ENCODE assay signal across 8 cellular contexts in the genomic region with DNA sequence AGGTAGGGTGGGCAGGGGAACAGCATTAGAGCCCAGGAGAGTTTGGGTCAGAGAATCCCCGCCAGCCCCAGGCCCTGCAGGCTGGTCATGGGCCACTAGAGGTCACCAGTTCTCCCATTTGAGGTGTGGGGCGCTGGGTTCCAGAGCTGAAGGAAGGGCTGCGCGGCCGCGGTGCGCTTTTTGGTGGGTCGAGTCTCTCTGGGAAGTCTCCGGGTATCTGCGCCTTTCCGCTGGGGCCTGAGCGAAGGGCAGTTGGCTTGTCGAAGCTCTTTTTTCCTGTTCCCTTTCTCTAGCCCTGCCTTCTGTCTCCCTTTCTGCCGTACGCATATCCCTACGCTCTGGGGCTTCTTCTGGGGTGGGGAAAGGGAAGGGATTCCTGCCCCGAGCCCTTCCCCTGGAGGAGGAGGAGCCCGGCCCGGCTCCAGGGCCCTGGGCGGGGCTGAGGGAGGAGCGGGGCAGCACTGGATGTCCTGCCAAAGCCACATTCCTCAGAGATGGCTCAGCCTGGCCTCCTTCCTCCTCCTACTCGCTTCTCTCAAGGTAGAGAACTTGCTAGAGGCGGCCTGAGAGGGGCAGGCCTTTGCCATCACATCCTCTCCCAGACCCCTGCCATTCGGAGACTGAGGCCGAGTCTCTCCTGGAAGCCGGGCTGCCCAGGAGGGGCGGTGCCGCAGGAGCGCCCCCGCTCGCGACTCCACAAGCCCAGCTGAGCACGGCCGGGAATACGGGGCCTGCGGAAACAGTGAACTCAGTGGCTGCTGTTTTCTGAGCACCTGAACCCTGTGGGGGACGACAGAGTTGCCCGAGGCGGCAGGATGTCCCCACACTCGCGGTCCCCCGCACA. TPM values are rescaled to one million over a fixed set of nuclear protein-coding genes. Genes with fewer than 3 reads are reported as not detected.
DNase-seq lines count a peak whose midpoint lies in the region; ATAC-seq, FAIRE-seq and TF ChIP-seq lines count a peak whose summit lies in the region.

No MANE protein-coding gene starts in this region.

- ATAC-seq in GM18868 (IDR thresholded peaks at IDR 0.05; ENCODE audit: unreplicated experiment) (peak; percentile 31), natural killer cell (peak; percentile 47 to 71 (median 55))
- peak; percentile 36 to 38 for ATAC-seq in stimulated activated naive B cell treated with anti-CD40 and anti-IgM and Interleukin-4, amounts not matched to agents 10 μg/mL and 1 μg/mL and 100 μg/mL, for 72 hours (replicated peaks)

- peak; percentile 60; the same call in 1 of the 2 replicates for TF ChIP-seq EP300 in Ishikawa (IDR thresholded peaks at IDR 0.05; ENCODE audit: borderline replicate concordance)

- CTCF ChIA-PET in AG04449 (lab: Yijun Ruan, JAX), result interaction anchor here (0.6 to 19.4 kb wide), 74 partner anchors 9 to 486 kb away, joined by 3 to 315 read pairs (median 4); partner anchors contain the start of genes ADAMTSL4, C1orf56, CTSK and CTSS

- intact Hi-C loops in natural killer cell (cut with micrococcal nuclease), result loop anchor here (1.0 to 10.0 kb wide), 7 partner anchors 60 to 596 kb away; partner anchors contain the start of genes ANP32E, CTSS, GOLPH3L and RPRD2

- DNase-seq in AG04449 (ENCODE audit: low read depth, low spot score) (peak; percentile 96), RCC 7860 (ENCODE audit: low spot score) (peak; percentile 98), fibroblast of mammary gland (ENCODE audit: low read depth) (peak; percentile 99), natural killer cell (peak; percentile 78)
- peak; percentile 72 for DNase-seq in activated T-helper 9 cell treated with anti-CD3 and anti-CD28 coated beads, Interleukin-2, amount 50 U/mL, for 16 hours (ENCODE audit: low read depth)
- DNase-seq in stimulated activated naive B cell treated with anti-CD40 and anti-IgM and Interleukin-4, amounts not matched to agents 10 μg/mL and 1 μg/mL and 100 μg/mL, for 72 hours, result peak; percentile 85

- H3K9me3 Mint-ChIP-seq in natural killer cell, result no peaks in the 10 kb centered on the region
- H3K9me3 Mint-ChIP-seq in stimulated activated naive B cell treated with anti-CD40 and anti-IgM and Interleukin-4, amounts not matched to agents 10 μg/mL and 1 μg/mL and 100 μg/mL, for 72 hours, result no peaks in the 10 kb centered on the region

- peak; percentile 80 for TF ChIP-seq RAD21 in Ishikawa (IDR thresholded peaks at IDR 0.05; ENCODE audit: low read depth)

- H3K4me1 Mint-ChIP-seq in natural killer cell, result peaks cover 57 to 68% of the 10 kb centered on the region in 2 donors
- H3K4me1 Mint-ChIP-seq in stimulated activated naive B cell treated with anti-CD40 and anti-IgM and Interleukin-4, amounts not matched to agents 10 μg/mL and 1 μg/mL and 100 μg/mL, for 72 hours, result peaks cover 38 to 65% of the 10 kb centered on the region in 2 donors

- FAIRE-seq in RCC 7860 (lab: Jason Lieb, UNC), result peak; percentile 89

- POLR2A ChIA-PET in AG04449 (lab: Yijun Ruan, JAX), result interaction anchor here (0.5 to 7.2 kb wide), 9 partner anchors 8 to 482 kb away, joined by 3 to 135 read pairs (median 3); partner anchors contain the start of gene MCL1

- H3K36me3 Mint-ChIP-seq in natural killer cell, result no peaks in the 10 kb centered on the region
- peaks cover 0 to 3% of the 10 kb centered on the region in 2 donors for H3K36me3 Mint-ChIP-seq in stimulated activated naive B cell treated with anti-CD40 and anti-IgM and Interleukin-4, amounts not matched to agents 10 μg/mL and 1 μg/mL and 100 μg/mL, for 72 hours

- peak overlapping the region; percentile 98 to 99 for H3K27ac Mint-ChIP-seq in natural killer cell
- H3K27ac Mint-ChIP-seq in stimulated activated naive B cell treated with anti-CD40 and anti-IgM and Interleukin-4, amounts not matched to agents 10 μg/mL and 1 μg/mL and 100 μg/mL, for 72 hours, result peak overlapping the region; percentile 99

- TF ChIP-seq CTCF in AG04449 (IDR thresholded peaks at IDR 0.05; ENCODE audit: insufficient read depth, low read length, missing control alignments) (peak; percentile 92), fibroblast of mammary gland (conservative IDR thresholded peaks at IDR 0.05; ENCODE audit: control insufficient read depth, insufficient read depth, low read depth, low read length) (peak; percentile 76), natural killer cell (IDR thresholded peaks at IDR 0.05) (peak; percentile 82)

- peak overlapping the region; percentile 64 for H3K4me3 ChIP-seq in AG04449 (ENCODE audit: low read depth, low read length)
- H3K4me3 ChIP-seq in fibroblast of mammary gland (ENCODE audit: control insufficient read depth, low read depth, low read length), result peak overlapping the region; percentile 53

- peak overlapping the region; percentile 98 for H3K4me3 Mint-ChIP-seq in natural killer cell
- peak overlapping the region; percentile 95 to 97 for H3K4me3 Mint-ChIP-seq in stimulated activated naive B cell treated with anti-CD40 and anti-IgM and Interleukin-4, amounts not matched to agents 10 μg/mL and 1 μg/mL and 100 μg/mL, for 72 hours

- no peaks in the 10 kb centered on the region for H3K27me3 Mint-ChIP-seq in natural killer cell (ENCODE audit: low read depth in 2 of 2)
- H3K27me3 Mint-ChIP-seq in stimulated activated naive B cell treated with anti-CD40 and anti-IgM and Interleukin-4, amounts not matched to agents 10 μg/mL and 1 μg/mL and 100 μg/mL, for 72 hours, result no peaks in the 10 kb centered on the region

TF ChIP-seq in Ishikawa, 13 proteins besides CTCF, POLR2A, EP300 and RAD21:
- 0 out of 2 replicates have a peak, but pooled peaks have one; percentile 1 for TF ChIP-seq YY1 (IDR thresholded peaks at IDR 0.05; ENCODE audit: low read depth)
- TF ChIP-seq EGR1 (IDR thresholded peaks at IDR 0.05), result no peak
- no peak for TF ChIP-seq MAX (IDR thresholded peaks at IDR 0.05)
- 0 out of 2 replicates have a peak, but pooled peaks have one; percentile 35 for TF ChIP-seq ZBTB7A (IDR thresholded peaks at IDR 0.05; ENCODE audit: low read depth)
- TF ChIP-seq CREB1 (IDR thresholded peaks at IDR 0.05; ENCODE audit: low read depth), result 0 out of 2 replicates have a peak, but pooled peaks have one; percentile 1
- 0 out of 2 replicates have a peak, but pooled peaks have one; percentile 23 for TF ChIP-seq FOXM1 (IDR thresholded peaks at IDR 0.05; ENCODE audit: borderline replicate concordance, low read depth)
- TF ChIP-seq, protein P1, sequence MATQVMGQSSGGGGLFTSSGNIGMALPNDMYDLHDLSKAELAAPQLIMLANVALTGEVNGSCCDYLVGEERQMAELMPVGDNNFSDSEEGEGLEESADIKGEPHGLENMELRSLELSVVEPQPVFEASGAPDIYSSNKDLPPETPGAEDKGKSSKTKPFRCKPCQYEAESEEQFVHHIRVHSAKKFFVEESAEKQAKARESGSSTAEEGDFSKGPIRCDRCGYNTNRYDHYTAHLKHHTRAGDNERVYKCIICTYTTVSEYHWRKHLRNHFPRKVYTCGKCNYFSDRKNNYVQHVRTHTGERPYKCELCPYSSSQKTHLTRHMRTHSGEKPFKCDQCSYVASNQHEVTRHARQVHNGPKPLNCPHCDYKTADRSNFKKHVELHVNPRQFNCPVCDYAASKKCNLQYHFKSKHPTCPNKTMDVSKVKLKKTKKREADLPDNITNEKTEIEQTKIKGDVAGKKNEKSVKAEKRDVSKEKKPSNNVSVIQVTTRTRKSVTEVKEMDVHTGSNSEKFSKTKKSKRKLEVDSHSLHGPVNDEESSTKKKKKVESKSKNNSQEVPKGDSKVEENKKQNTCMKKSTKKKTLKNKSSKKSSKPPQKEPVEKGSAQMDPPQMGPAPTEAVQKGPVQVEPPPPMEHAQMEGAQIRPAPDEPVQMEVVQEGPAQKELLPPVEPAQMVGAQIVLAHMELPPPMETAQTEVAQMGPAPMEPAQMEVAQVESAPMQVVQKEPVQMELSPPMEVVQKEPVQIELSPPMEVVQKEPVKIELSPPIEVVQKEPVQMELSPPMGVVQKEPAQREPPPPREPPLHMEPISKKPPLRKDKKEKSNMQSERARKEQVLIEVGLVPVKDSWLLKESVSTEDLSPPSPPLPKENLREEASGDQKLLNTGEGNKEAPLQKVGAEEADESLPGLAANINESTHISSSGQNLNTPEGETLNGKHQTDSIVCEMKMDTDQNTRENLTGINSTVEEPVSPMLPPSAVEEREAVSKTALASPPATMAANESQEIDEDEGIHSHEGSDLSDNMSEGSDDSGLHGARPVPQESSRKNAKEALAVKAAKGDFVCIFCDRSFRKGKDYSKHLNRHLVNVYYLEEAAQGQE (IDR thresholded peaks at IDR 0.05; ENCODE audit: low read depth), result no peak
- peak; percentile 75 for TF ChIP-seq NFIC (IDR thresholded peaks at IDR 0.05)
- peak; percentile 55; the same call in 1 of the 2 replicates for TF ChIP-seq TCF12 (IDR thresholded peaks at IDR 0.05; ENCODE audit: low read depth)
- TF ChIP-seq TEAD4 (IDR thresholded peaks at IDR 0.05), result peak; percentile 89
- TF ChIP-seq, protein P2, sequence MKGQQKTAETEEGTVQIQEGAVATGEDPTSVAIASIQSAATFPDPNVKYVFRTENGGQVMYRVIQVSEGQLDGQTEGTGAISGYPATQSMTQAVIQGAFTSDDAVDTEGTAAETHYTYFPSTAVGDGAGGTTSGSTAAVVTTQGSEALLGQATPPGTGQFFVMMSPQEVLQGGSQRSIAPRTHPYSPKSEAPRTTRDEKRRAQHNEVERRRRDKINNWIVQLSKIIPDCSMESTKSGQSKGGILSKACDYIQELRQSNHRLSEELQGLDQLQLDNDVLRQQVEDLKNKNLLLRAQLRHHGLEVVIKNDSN (IDR thresholded peaks at IDR 0.05), result no peak
- TF ChIP-seq TAF1 (IDR thresholded peaks at IDR 0.05; ENCODE audit: low read depth), result no peak
- no peak for TF ChIP-seq CEBPB (IDR thresholded peaks at IDR 0.05)

RNA-seq across cellular contexts. Expression of gene ADAMTSL4, which starts 12.0 kb away (rescaled TPM):
- total RNA-seq in natural killer cell, result 1 to 10 TPM; 1.7 to 2.9 (median 2.9) TPM

RNA-seq across cellular contexts. Expression of gene MCL1, which starts 18.2 kb away (rescaled TPM):
- 1,000 to 10,000 TPM in 1 of 3 donors, 100 to 1,000 TPM in 2; 929 to 1,396 (median 938) TPM for total RNA-seq in natural killer cell

RNA-seq across cellular contexts. Expression of gene FALEC, which starts 45.7 kb away (rescaled TPM):
- total RNA-seq in natural killer cell, result not detected

RNA-seq across cellular contexts. Expression of gene ECM1, which starts 53.3 kb away (rescaled TPM):
- under 1 TPM in 2 of 3 donors, not detected in 1; 0.42 to 0.43 TPM for total RNA-seq in natural killer cell

Comparison
In these comparisons a context has a peak if more than half of its experiments do, and no peak if none do; other contexts are left out.
1. Peak in every context shown above with its lines: DNase-seq, ATAC-seq and H3K4me3 ChIP-seq.